In genomic region chr1:10693497-10694273, GRCh38 we compare ENCODE assay signal across 8 cellular contexts.
DNase-seq lines count a peak whose midpoint lies in the region; ATAC-seq lines count a peak whose summit lies in the region.

No MANE protein-coding gene starts in this region.

- H3K4me1 ChIP-seq in iPS-18a (ENCODE audit: control insufficient read depth, low read depth, low read length): no peaks in the 10 kb centered on the region

- no peaks in the 10 kb centered on the region for H3K9me3 ChIP-seq in iPS-18a (ENCODE audit: control insufficient read depth, low read depth, low read length)

- DNase-seq in RPMI8226 (peak; percentile 55), ecto neural progenitor cell (ENCODE audit: low spot score) (no peak), retina (no peak)
- DNase-seq in activated naive CD4-positive, alpha-beta T cell treated with anti-CD3 and anti-CD28 coated beads, Interleukin-2, amount 50 U/mL, for 16 hours: peak; percentile 43
- peak; percentile 38 to 47 for DNase-seq in stimulated activated CD4-positive, alpha-beta T cell treated with anti-CD3 and anti-CD28 coated beads, Interleukin-2, amount 100 ng/mL, for 24 hours

- no peak overlapping the region for H3K9ac ChIP-seq in iPS-18a (ENCODE audit: low read length)

- ATAC-seq in HG02840 (IDR thresholded peaks at IDR 0.05; ENCODE audit: low FRiP score, unreplicated experiment): peak; percentile 26

- peaks cover 26% of the 10 kb centered on the region for H3K27me3 ChIP-seq in iPS-18a (ENCODE audit: control insufficient read depth, insufficient read depth, low read length)

- no peak overlapping the region for H3K27ac ChIP-seq in iPS-18a (ENCODE audit: low read length)

- no peaks in the 10 kb centered on the region for H3K36me3 ChIP-seq in iPS-18a (ENCODE audit: control insufficient read depth, low read depth, low read length)

- H3K4me3 ChIP-seq in GM08714 (ENCODE audit: low read length): peak overlapping the region; percentile 92
- peak overlapping the region; percentile 58 for H3K4me3 ChIP-seq in iPS-18a (ENCODE audit: low read length)

Comparison
In these comparisons a context has a peak if more than half of its experiments do, and no peak if none do; other contexts are left out.
1. DNase-seq: peak in RPMI8226 (single experiment), activated naive CD4-positive, alpha-beta T cell treated with anti-CD3 and anti-CD28 coated beads, Interleukin-2, amount 50 U/mL, for 16 hours (single experiment) and stimulated activated CD4-positive, alpha-beta T cell treated with anti-CD3 and anti-CD28 coated beads, Interleukin-2, amount 100 ng/mL, for 24 hours (2 of 2); none in ecto neural progenitor cell (single experiment) and retina (single experiment).